In the genomic region with DNA sequence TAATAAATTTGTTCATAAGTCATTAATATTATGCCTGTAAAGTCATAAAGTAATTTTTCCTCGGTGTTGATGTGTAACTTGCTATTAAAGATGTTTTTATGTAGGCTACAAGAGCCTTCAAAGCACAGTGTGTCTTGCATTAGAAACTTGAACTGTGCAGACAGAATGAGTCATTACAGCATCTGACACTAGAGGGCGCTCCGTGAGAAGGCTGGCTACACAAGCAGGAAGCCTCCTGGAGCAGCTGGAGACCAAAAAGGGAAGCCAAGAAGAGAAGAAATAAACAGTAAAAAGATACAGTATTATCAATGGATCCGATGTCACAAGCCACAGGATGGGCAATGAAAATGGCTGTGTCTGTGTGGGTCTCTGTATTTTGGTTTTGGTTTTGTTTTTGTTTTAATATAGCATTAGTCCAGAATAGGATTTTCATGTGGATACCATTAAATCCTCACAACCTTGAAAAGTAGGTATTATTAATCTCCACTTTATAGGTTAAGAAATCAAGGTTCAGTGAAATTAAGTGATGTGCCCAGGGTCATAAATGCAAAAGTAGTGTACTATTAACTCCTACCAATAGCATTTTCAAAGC, we compare ENCODE assay signal across 8 cellular contexts. TPM values are rescaled to one million over a fixed set of nuclear protein-coding genes. Genes with fewer than 3 reads are reported as not detected.
A peak's percentile ranks its signal among the peaks of the same experiment; 100 is the strongest.
DNase-seq lines count a peak whose midpoint lies in the region; FAIRE-seq and TF ChIP-seq lines count a peak whose summit lies in the region.

No MANE protein-coding gene starts in this region.

- TF ChIP-seq EP300 in SK-N-SH (IDR thresholded peaks at IDR 0.05; ENCODE audit: borderline replicate concordance in 1 of 2, low read depth in 1 of 2, low read length in 1 of 2) = no peak

- no peak overlapping the region for H3K27ac Mint-ChIP-seq in activated naive CD4-positive, alpha-beta T cell treated with anti-CD3 and anti-CD28 coated beads for 36 hours

- peaks cover 2% of the 10 kb centered on the region for H3K27me3 Mint-ChIP-seq in activated naive CD4-positive, alpha-beta T cell treated with anti-CD3 and anti-CD28 coated beads for 36 hours (ENCODE audit: low read depth)

- H3F3A ChIP-seq in SK-N-SH (replicated peaks; ENCODE audit: insufficient read depth) = peaks cover 3% of the 10 kb centered on the region

- H3K4me2 ChIP-seq in SK-N-SH = no peak overlapping the region

- H3K9ac ChIP-seq in SK-N-SH = no peak overlapping the region

- no peak overlapping the region for H3K27ac ChIP-seq in SK-N-SH (ENCODE audit: low read depth in 2 of 2, low read length in 1 of 2)

- H3K9me3 Mint-ChIP-seq in activated naive CD4-positive, alpha-beta T cell treated with anti-CD3 and anti-CD28 coated beads for 36 hours = no peaks in the 10 kb centered on the region

- no peak overlapping the region for H3K4me3 Mint-ChIP-seq in activated naive CD4-positive, alpha-beta T cell treated with anti-CD3 and anti-CD28 coated beads for 36 hours

- H3K36me3 ChIP-seq in SK-N-SH (replicated peaks in 1 of 2; ENCODE audit: control insufficient read depth in 1 of 2, insufficient read depth in 2 of 2, low read length in 1 of 2) = no peaks in the 10 kb centered on the region

- no peaks in the 10 kb centered on the region; a peak in 1 of 4 replicates for H3K4me1 ChIP-seq in SK-N-SH (ENCODE audit: control insufficient read depth in 1 of 2, insufficient read depth in 2 of 2, low read depth in 1 of 2, low read length in 1 of 2)

- CTCF ChIA-PET in SK-N-SH (lab: Yijun Ruan, JAX) = interaction anchor here (0.6 to 2.6 kb wide), 51 partner anchors 8 to 742 kb away, joined by 3 to 42 read pairs (median 5); a partner anchor contains a TSS
- CTCF ChIA-PET in activated naive CD4-positive, alpha-beta T cell treated with anti-CD3 and anti-CD28 coated beads for 36 hours (lab: Charles Lee) = interaction anchor here (0.6 to 5.1 kb wide), 16 partner anchors 10 to 186 kb away, joined by 3 to 52 read pairs (median 3); a partner anchor contains a TSS

- DNase-seq in GDM1 (lab: John Stamatoyannopoulos, UW) (peak; percentile 82), HCEC 1CT (peak; percentile 74), NAMALWA (ENCODE audit: low spot score) (peak; percentile 91), SK-N-SH (peak; percentile 75), glomerular visceral epithelial cell (ENCODE audit: extremely low spot score) (peak; percentile 82), posterior cingulate gyrus (peak; percentile 66 to 97 (median 91)), urothelium cell line (ENCODE audit: low spot score) (peak; percentile 77)
- peak; percentile 96 for DNase-seq in activated naive CD4-positive, alpha-beta T cell treated with anti-CD3 and anti-CD28 coated beads for 36 hours

- no peaks in the 10 kb centered on the region for H4K20me1 ChIP-seq in SK-N-SH (ENCODE audit: insufficient read depth)

- H3K9me3 ChIP-seq in SK-N-SH = no peaks in the 10 kb centered on the region

- POLR2A ChIA-PET in SK-N-SH (lab: Yijun Ruan, JAX) = no interaction called here

- intact Hi-C loops in activated naive CD4-positive, alpha-beta T cell treated with anti-CD3 and anti-CD28 coated beads for 36 hours (cut with micrococcal nuclease) = loop anchor here (1.0 to 2.0 kb wide), 5 partner anchors 24 to 190 kb away; a partner anchor contains a TSS
- intact Hi-C loops in posterior cingulate gyrus (cut with DNase I) = loop anchor here (1.0 kb wide), 1 partner anchor 183 kb away; no protein-coding TSS in a partner anchor

- peak; percentile 96 for TF ChIP-seq RAD21 in SK-N-SH (IDR thresholded peaks at IDR 0.05; ENCODE audit: low read length)

- H3K36me3 Mint-ChIP-seq in activated naive CD4-positive, alpha-beta T cell treated with anti-CD3 and anti-CD28 coated beads for 36 hours (ENCODE audit: low read depth) = no peaks in the 10 kb centered on the region

- no peak for FAIRE-seq in urothelium cell line (lab: Jason Lieb, UNC)

- under 1% methylated on average over 4 of the region's 4 CpGs for WGBS in SK-N-SH (ENCODE audit: low lambda C conversion rate)

- H3K4me1 Mint-ChIP-seq in activated naive CD4-positive, alpha-beta T cell treated with anti-CD3 and anti-CD28 coated beads for 36 hours (ENCODE audit: low read depth) = no peaks in the 10 kb centered on the region

- no peak overlapping the region for H2AFZ ChIP-seq in SK-N-SH (ENCODE audit: low read depth)

- peak overlapping the region in 1 of 2 experiments; percentile 24; a peak in 1 of 4 replicates for H3K4me3 ChIP-seq in SK-N-SH (ENCODE audit: low read depth in 2 of 2, low read length in 1 of 2)

- TF ChIP-seq CTCF in SK-N-SH (IDR thresholded peaks at IDR 0.05) = peak; percentile 95

- no peaks in the 10 kb centered on the region for H3K79me2 ChIP-seq in SK-N-SH (ENCODE audit: insufficient read depth)

- H3K9me2 ChIP-seq in SK-N-SH = no peaks in the 10 kb centered on the region

- H3K27me3 ChIP-seq in SK-N-SH (ENCODE audit: insufficient read depth) = no peaks in the 10 kb centered on the region

TF ChIP-seq in SK-N-SH, 30 proteins besides CTCF, POLR2A, EP300 and RAD21:
- TF ChIP-seq JUND (IDR thresholded peaks at IDR 0.05) (peak; percentile 29; the same call in 1 of the 2 replicates), FOSL2 (IDR thresholded peaks at IDR 0.05; ENCODE audit: borderline replicate concordance, low read depth) (peak; percentile 65), MEF2A (IDR thresholded peaks at IDR 0.05; ENCODE audit: borderline replicate concordance, low read depth) (no peak), SMC3 (IDR thresholded peaks at IDR 0.05; ENCODE audit: low read depth, low read length) (peak; percentile 96), NFIC (IDR thresholded peaks at IDR 0.05; ENCODE audit: borderline replicate concordance) (no peak), ELF1 (IDR thresholded peaks at IDR 0.05) (no peak), FOXJ3 (CRISPR knock-in tag; IDR thresholded peaks at IDR 0.05) (no peak), YY1 (IDR thresholded peaks at IDR 0.05; ENCODE audit: low read depth) (no peak), RFX5 (IDR thresholded peaks at IDR 0.05; ENCODE audit: low read length) (no peak), TAF1 (IDR thresholded peaks at IDR 0.05; ENCODE audit: borderline replicate concordance, low read depth, low read length) (no peak), POLR2AphosphoS5 (IDR thresholded peaks at IDR 0.05; ENCODE audit: low read depth, low read length) (no peak), RCOR1 (IDR thresholded peaks at IDR 0.05; ENCODE audit: low read length) (no peak), NRF1 (IDR thresholded peaks at IDR 0.05; ENCODE audit: low read depth, low read length) (no peak), TEAD4 (IDR thresholded peaks at IDR 0.05; ENCODE audit: borderline replicate concordance, insufficient read depth) (no peak), RXRA (IDR thresholded peaks at IDR 0.05; ENCODE audit: borderline replicate concordance, low read depth) (no peak), EZH2phosphoT487 (IDR thresholded peaks at IDR 0.05; ENCODE audit: borderline replicate concordance, low read depth) (no peak)
- TF ChIP-seq, protein P1, sequence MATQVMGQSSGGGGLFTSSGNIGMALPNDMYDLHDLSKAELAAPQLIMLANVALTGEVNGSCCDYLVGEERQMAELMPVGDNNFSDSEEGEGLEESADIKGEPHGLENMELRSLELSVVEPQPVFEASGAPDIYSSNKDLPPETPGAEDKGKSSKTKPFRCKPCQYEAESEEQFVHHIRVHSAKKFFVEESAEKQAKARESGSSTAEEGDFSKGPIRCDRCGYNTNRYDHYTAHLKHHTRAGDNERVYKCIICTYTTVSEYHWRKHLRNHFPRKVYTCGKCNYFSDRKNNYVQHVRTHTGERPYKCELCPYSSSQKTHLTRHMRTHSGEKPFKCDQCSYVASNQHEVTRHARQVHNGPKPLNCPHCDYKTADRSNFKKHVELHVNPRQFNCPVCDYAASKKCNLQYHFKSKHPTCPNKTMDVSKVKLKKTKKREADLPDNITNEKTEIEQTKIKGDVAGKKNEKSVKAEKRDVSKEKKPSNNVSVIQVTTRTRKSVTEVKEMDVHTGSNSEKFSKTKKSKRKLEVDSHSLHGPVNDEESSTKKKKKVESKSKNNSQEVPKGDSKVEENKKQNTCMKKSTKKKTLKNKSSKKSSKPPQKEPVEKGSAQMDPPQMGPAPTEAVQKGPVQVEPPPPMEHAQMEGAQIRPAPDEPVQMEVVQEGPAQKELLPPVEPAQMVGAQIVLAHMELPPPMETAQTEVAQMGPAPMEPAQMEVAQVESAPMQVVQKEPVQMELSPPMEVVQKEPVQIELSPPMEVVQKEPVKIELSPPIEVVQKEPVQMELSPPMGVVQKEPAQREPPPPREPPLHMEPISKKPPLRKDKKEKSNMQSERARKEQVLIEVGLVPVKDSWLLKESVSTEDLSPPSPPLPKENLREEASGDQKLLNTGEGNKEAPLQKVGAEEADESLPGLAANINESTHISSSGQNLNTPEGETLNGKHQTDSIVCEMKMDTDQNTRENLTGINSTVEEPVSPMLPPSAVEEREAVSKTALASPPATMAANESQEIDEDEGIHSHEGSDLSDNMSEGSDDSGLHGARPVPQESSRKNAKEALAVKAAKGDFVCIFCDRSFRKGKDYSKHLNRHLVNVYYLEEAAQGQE (IDR thresholded peaks at IDR 0.05; ENCODE audit: low read depth, low read length) = 0 out of 2 replicates have a peak, but pooled peaks have one; percentile 9
- TF ChIP-seq, protein P2, sequence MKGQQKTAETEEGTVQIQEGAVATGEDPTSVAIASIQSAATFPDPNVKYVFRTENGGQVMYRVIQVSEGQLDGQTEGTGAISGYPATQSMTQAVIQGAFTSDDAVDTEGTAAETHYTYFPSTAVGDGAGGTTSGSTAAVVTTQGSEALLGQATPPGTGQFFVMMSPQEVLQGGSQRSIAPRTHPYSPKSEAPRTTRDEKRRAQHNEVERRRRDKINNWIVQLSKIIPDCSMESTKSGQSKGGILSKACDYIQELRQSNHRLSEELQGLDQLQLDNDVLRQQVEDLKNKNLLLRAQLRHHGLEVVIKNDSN (IDR thresholded peaks at IDR 0.05; ENCODE audit: borderline replicate concordance, low read depth) = no peak
- TF ChIP-seq, protein P3, sequence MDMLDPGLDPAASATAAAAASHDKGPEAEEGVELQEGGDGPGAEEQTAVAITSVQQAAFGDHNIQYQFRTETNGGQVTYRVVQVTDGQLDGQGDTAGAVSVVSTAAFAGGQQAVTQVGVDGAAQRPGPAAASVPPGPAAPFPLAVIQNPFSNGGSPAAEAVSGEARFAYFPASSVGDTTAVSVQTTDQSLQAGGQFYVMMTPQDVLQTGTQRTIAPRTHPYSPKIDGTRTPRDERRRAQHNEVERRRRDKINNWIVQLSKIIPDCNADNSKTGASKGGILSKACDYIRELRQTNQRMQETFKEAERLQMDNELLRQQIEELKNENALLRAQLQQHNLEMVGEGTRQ (IDR thresholded peaks at IDR 0.05; ENCODE audit: borderline replicate concordance, low read depth, low read length) = no peak

RNA-seq across cellular contexts. Expression of a gene that starts 16.1 kb away (rescaled TPM):
- 15.0 and 21.5 TPM in 2 replicates for polyA plus RNA-seq in SK-N-SH (2012; rRNA removed)
- polyA plus RNA-seq in SK-N-SH (2012; cell fraction: cytosol; rRNA removed) = 15.3 and 16.7 TPM in 2 replicates
- 12.9 and 17.5 TPM in 2 replicates for polyA plus RNA-seq in SK-N-SH (2012; cell fraction: nucleus; rRNA removed)
- total RNA-seq in activated naive CD4-positive, alpha-beta T cell treated with anti-CD3 and anti-CD28 coated beads for 36 hours = 10 to 100 TPM; 14.4 to 15.0 TPM
